ENCODE assay signal across 8 cellular contexts in genomic region chr2:20829861-20830260, GRCh38.
"Had no signal": no experiment of that assay in that cellular context is flagged by ENCODE, and none has a peak within 500 bp of the region (broad histone marks: within the 10 kb centered on the region; RNA-seq: fewer than 3 reads in every experiment).

No MANE protein-coding gene starts in this region.

- DNase-seq: GDM1, GF-D8 had no signal

- H3K4me3 ChIP-seq: GM12878 had no signal

- ATAC-seq: GM12878 had no signal

- FAIRE-seq: G401.6, GM12878, GM12891, GM12892, GM18507, GM19239 had no signal
